ENCODE assay signal across 31 cellular contexts in the genomic region with DNA sequence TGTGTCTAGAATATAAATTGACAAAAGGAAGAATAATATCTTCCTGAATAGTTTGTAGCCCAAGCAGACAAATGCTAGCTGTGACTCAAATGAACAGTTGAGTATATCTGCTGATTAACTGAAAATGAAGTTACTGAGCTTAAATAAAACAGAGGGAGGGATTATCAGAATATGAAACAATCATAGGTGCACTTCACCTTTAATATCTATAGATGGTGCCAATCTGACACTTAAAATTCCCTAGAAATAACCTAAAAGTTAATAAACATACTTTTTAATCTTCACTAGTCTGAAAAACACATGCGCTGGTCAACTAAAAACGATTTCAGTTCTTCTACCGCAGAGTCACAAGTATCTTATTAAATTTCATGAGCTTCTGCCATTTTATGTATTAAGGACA.
DNase-seq lines count a peak whose midpoint lies in the region; ATAC-seq, FAIRE-seq and TF ChIP-seq lines count a peak whose summit lies in the region.
"Had no signal": no experiment of that assay in that cellular context is flagged by ENCODE, and none has a peak within 500 bp of the region (broad histone marks: within the 10 kb centered on the region; RNA-seq: fewer than 3 reads in every experiment).

No MANE protein-coding gene starts in this region.

- H3K9ac ChIP-seq in OCI-LY3 (ENCODE audit: low read length) (no peak overlapping the region), keratinocyte (ENCODE audit: control insufficient read depth, extremely low read depth, insufficient read depth, low read length) (no peak overlapping the region)

- CTCF ChIA-PET in HEK293 (lab: Yijun Ruan, JAX) = interaction anchor here (0.6 to 1.3 kb wide), 5 partner anchors 16 to 1198 kb away, joined by 3 to 4 read pairs (median 3); no protein-coding TSS in a partner anchor

- POLR2A ChIA-PET in HEK293 (lab: Yijun Ruan, JAX) = no interaction called here

- H4K20me1 ChIP-seq in OCI-LY3 (ENCODE audit: insufficient read depth, low read length) = no peaks in the 10 kb centered on the region
- H4K20me1 ChIP-seq in keratinocyte (ENCODE audit: control insufficient read depth, extremely low read depth, insufficient read depth, low read length) = no peaks in the 10 kb centered on the region

- H3K4me1 ChIP-seq in HEK293 (ENCODE audit: control insufficient read depth, insufficient read depth, low read length) (no peaks in the 10 kb centered on the region), OCI-LY3 (ENCODE audit: low read length) (no peaks in the 10 kb centered on the region), keratinocyte (ENCODE audit: control insufficient read depth, extremely low read depth, insufficient read depth, low read length) (no peaks in the 10 kb centered on the region)
- H3K4me1 ChIP-seq: right atrium auricular region, testis had no signal

- no peak for TF ChIP-seq POLR2A in H54 (IDR thresholded peaks at IDR 0.05; ENCODE audit: low read depth, low read length)

- H2AFZ ChIP-seq in OCI-LY3 (ENCODE audit: low read depth, low read length) (no peak overlapping the region), keratinocyte (ENCODE audit: control insufficient read depth, low read length) (no peak overlapping the region)

- no peak overlapping the region for H3K4me3 ChIP-seq in HEK293 (ENCODE audit: low read depth, low read length)
- no peak overlapping the region for H3K4me3 ChIP-seq in OCI-LY3 (ENCODE audit: low read length)
- H3K4me3 ChIP-seq in keratinocyte (ENCODE audit: control insufficient read depth in 2 of 3, extremely low read depth in 1 of 3, insufficient read depth in 2 of 3, low read depth in 1 of 3, low read length in 3 of 3) = no peak overlapping the region
- H3K4me3 ChIP-seq: right atrium auricular region, SK-N-MC, testis had no signal

- H3K9me3 ChIP-seq in HEK293 (ENCODE audit: control insufficient read depth, insufficient read depth, low read depth, low read length) = no peaks in the 10 kb centered on the region
- no peaks in the 10 kb centered on the region for H3K9me3 ChIP-seq in OCI-LY3 (ENCODE audit: insufficient read depth, low read length)
- no peaks in the 10 kb centered on the region for H3K9me3 ChIP-seq in keratinocyte (ENCODE audit: control insufficient read depth, low read depth, low read length)
- H3K9me3 ChIP-seq: right atrium auricular region, testis had no signal

- H3K27ac ChIP-seq in HEK293 (ENCODE audit: extremely low read depth, low read depth, low read length) (no peak overlapping the region), OCI-LY3 (ENCODE audit: low read length) (no peak overlapping the region), keratinocyte (ENCODE audit: control insufficient read depth, insufficient read depth, low read length) (no peak overlapping the region)
- H3K27ac ChIP-seq: right atrium auricular region, SK-N-MC, testis had no signal

- FAIRE-seq in keratinocyte (lab: Jason Lieb, UNC) (peak; percentile 20), H54 (lab: Jason Lieb, UNC) (no peak)

- H3K9me1 ChIP-seq in keratinocyte (ENCODE audit: control insufficient read depth, extremely low read depth, insufficient read depth, low read length) = no peaks in the 10 kb centered on the region

- ATAC-seq in activated naive CD4-positive, alpha-beta T cell treated with anti-CD3 and anti-CD28 coated beads, Interleukin-2, amount 50 U/mL, for 72 hours = no peak
- ATAC-seq: left cardiac atrium; stimulated activated naive CD8-positive, alpha-beta T cell treated with anti-CD3 and anti-CD28 coated beads, Interleukin-15, Interleukin-2, amounts not matched to agents 100 U/mL and 50 U/mL, for 24 hours had no signal

- H3K79me2 ChIP-seq in OCI-LY3 (ENCODE audit: low read length) (no peaks in the 10 kb centered on the region), keratinocyte (ENCODE audit: control insufficient read depth, insufficient read depth, low read length) (no peaks in the 10 kb centered on the region)

- dilution Hi-C loops in keratinocyte (cut with MboI; ENCODE audit: extremely low pct_ligation_motif_present, low sequenced_read_pairs) = no loop called here

- H3K36me3 ChIP-seq in HEK293 (ENCODE audit: control insufficient read depth in 2 of 2, insufficient read depth in 1 of 2, low read length in 2 of 2) = no peaks in the 10 kb centered on the region
- H3K36me3 ChIP-seq in OCI-LY3 (replicated peaks; ENCODE audit: low read depth, low read length) = no peaks in the 10 kb centered on the region
- no peaks in the 10 kb centered on the region for H3K36me3 ChIP-seq in keratinocyte (ENCODE audit: control insufficient read depth in 2 of 2, extremely low read depth in 1 of 2, insufficient read depth in 2 of 2, low read length in 2 of 2)
- H3K36me3 ChIP-seq: right atrium auricular region had no signal

- H3K36me3 Mint-ChIP-seq in activated naive CD4-positive, alpha-beta T cell treated with anti-CD3 and anti-CD28 coated beads, Interleukin-2, amount 50 U/mL, for 72 hours = no peaks in the 10 kb centered on the region
- H3K36me3 Mint-ChIP-seq: activated CD4-positive, alpha-beta memory T cell treated with anti-CD3 and anti-CD28 coated beads for 36 hours; brain had no signal

- DNase-seq in ELR (ENCODE audit: low read depth) (peak; percentile 34), keratinocyte (ENCODE audit: low read depth, low spot score) (no peak), superior temporal gyrus (ENCODE audit: extremely low spot score) (no peak), H54 (ENCODE audit: insufficient read length, low spot score) (no peak), NCI-H2107 treated with DMSO at 0.1 percent for 48 hours (lab: John Stamatoyannopoulos, UW; ENCODE audit: unreplicated experiment) (no peak)
- DNase-seq in activated naive CD4-positive, alpha-beta T cell treated with anti-CD3 and anti-CD28 coated beads, Interleukin-2, amount 50 U/mL, for 72 hours (ENCODE audit: low spot score in 2 of 2) = no peak
- DNase-seq: activated CD4-positive, alpha-beta memory T cell treated with anti-CD3 and anti-CD28 coated beads for 36 hours; activated CD4-positive, CD25-positive, alpha-beta regulatory T cell treated with anti-CD3 and anti-CD28 coated beads, Interleukin-2, amount 50 U/mL, for 72 hours; activated CD8-positive, alpha-beta memory T cell treated with anti-CD3 and anti-CD28 coated beads, Interleukin-2, amount 50 U/mL, for 48 hours; activated naive CD4-positive, alpha-beta T cell treated with anti-CD3 and anti-CD28 coated beads for 36 hours; C1 segment of cervical spinal cord; Calu3; DMS79 treated with DMSO at 0.1 percent for 48 hours; GOT3; hypothalamus; KBM-7; left cardiac atrium; MV-4-11; NCI-H1436 treated with DMSO at 0.1 percent for 48 hours; NCI-H345; NCI-H748 treated with DMSO at 0.1 percent for 48 hours; stimulated activated CD4-positive, alpha-beta T cell treated with anti-CD3 and anti-CD28 coated beads, Interleukin-1b, Interleukin-23, amount 100 ng/mL, for 48 hours; stimulated activated naive CD8-positive, alpha-beta T cell treated with anti-CD3 and anti-CD28 coated beads, Interleukin-15, Interleukin-2, amounts not matched to agents 100 U/mL and 50 U/mL, for 24 hours; testis had no signal

- H3K9me3 Mint-ChIP-seq in activated naive CD4-positive, alpha-beta T cell treated with anti-CD3 and anti-CD28 coated beads, Interleukin-2, amount 50 U/mL, for 72 hours = no peaks in the 10 kb centered on the region
- H3K9me3 Mint-ChIP-seq: activated CD4-positive, alpha-beta memory T cell treated with anti-CD3 and anti-CD28 coated beads for 36 hours; activated naive CD4-positive, alpha-beta T cell treated with anti-CD3 and anti-CD28 coated beads for 36 hours; activated T-helper 1 cell treated with anti-CD3 and anti-CD28 coated beads, Interleukin-12 subunit alpha, Interleukin-12 subunit beta, Interleukin-2, Interleukin-4 antibody, amounts not matched to agents 30 ng/mL and 10 ng/mL and 1 ng/mL, durations not matched to agents 14 hours and 24 hours and 36 hours; brain; nephron had no signal

- TF ChIP-seq CTCF in HEK293 (tag by site-specific recombination; IDR thresholded peaks at IDR 0.05) = no peak
- peak; percentile 36 for TF ChIP-seq CTCF in OCI-LY3 (IDR thresholded peaks at IDR 0.05; ENCODE audit: low read depth, low read length)
- peak in 1 of 3 experiments; percentile 25 for TF ChIP-seq CTCF in keratinocyte (optimal IDR thresholded peaks at IDR 0.05 in 1 of 3, IDR thresholded peaks at IDR 0.05 in 1 of 3, conservative IDR thresholded peaks at IDR 0.05 in 1 of 3; ENCODE audit: extremely low read depth in 1 of 3, insufficient read depth in 2 of 3, low read length in 3 of 3)

- H3K27me3 ChIP-seq in OCI-LY3 (ENCODE audit: low read depth, low read length) = no peaks in the 10 kb centered on the region
- H3K27me3 ChIP-seq in keratinocyte (ENCODE audit: control insufficient read depth, extremely low read depth, insufficient read depth, low read length) = no peaks in the 10 kb centered on the region
- H3K27me3 ChIP-seq: right atrium auricular region, testis had no signal

- H3K4me2 ChIP-seq in OCI-LY3 (ENCODE audit: low read length) (no peak overlapping the region; the same call in 1 of the 2 replicates), keratinocyte (ENCODE audit: control insufficient read depth, extremely low read depth, insufficient read depth, low read depth, low read length) (no peak overlapping the region)

- no peak overlapping the region for H3K27ac Mint-ChIP-seq in activated naive CD4-positive, alpha-beta T cell treated with anti-CD3 and anti-CD28 coated beads, Interleukin-2, amount 50 U/mL, for 72 hours
- H3K27ac Mint-ChIP-seq: activated CD4-positive, alpha-beta memory T cell treated with anti-CD3 and anti-CD28 coated beads for 36 hours; activated naive CD4-positive, alpha-beta T cell treated with anti-CD3 and anti-CD28 coated beads for 36 hours; activated T-helper 1 cell treated with anti-CD3 and anti-CD28 coated beads, Interleukin-12 subunit alpha, Interleukin-12 subunit beta, Interleukin-2, Interleukin-4 antibody, amounts not matched to agents 30 ng/mL and 10 ng/mL and 1 ng/mL, durations not matched to agents 14 hours and 24 hours and 36 hours; brain; nephron had no signal

TF ChIP-seq in HEK293, 187 proteins besides CTCF, POLR2A, EP300 and RAD21 (continues in another document):
- TF ChIP-seq ZNF600 (tag by site-specific recombination; IDR thresholded peaks at IDR 0.05) (no peak), ZNF561 (tag by site-specific recombination; IDR thresholded peaks at IDR 0.05; ENCODE audit: borderline replicate concordance) (no peak), ELK4 (IDR thresholded peaks at IDR 0.05; ENCODE audit: borderline replicate concordance, low read depth, low read length) (no peak), ZNF221 (tag by site-specific recombination; IDR thresholded peaks at IDR 0.05; ENCODE audit: borderline replicate concordance) (no peak), ZNF654 (tag by site-specific recombination; IDR thresholded peaks at IDR 0.05; ENCODE audit: low read depth) (0 out of 2 replicates have a peak, but pooled peaks have one; percentile 10)
